8 cellular contexts compared by ENCODE assay signal in genomic region chr1:28248273-28249012, GRCh38. TPM values are rescaled to one million over a fixed set of nuclear protein-coding genes. Genes with fewer than 3 reads are reported as not detected.
DNase-seq lines count a peak whose midpoint lies in the region; ATAC-seq and TF ChIP-seq lines count a peak whose summit lies in the region.

No MANE protein-coding gene starts in this region.

- no peaks in the 10 kb centered on the region for H4K20me1 ChIP-seq in DND-41 (ENCODE audit: insufficient read depth, low read length)
- no peaks in the 10 kb centered on the region for H4K20me1 ChIP-seq in IMR-90 (ENCODE audit: insufficient read depth, low read length)

- ATAC-seq in DND-41 (ENCODE audit: insufficient read depth, low read depth): peak; percentile 39
- peak; percentile 53 for ATAC-seq in IMR-90 (ENCODE audit: low read depth)
- peak; percentile 39 for ATAC-seq in esophagus mucosa
- ATAC-seq in GM18873 (IDR thresholded peaks at IDR 0.05; ENCODE audit: low FRiP score, unreplicated experiment): no peak

- no peaks in the 10 kb centered on the region for H3K9me3 ChIP-seq in DND-41 (ENCODE audit: insufficient read depth, low read length, severe bottlenecking)
- no peaks in the 10 kb centered on the region for H3K9me3 ChIP-seq in IMR-90 (ENCODE audit: control insufficient read depth, insufficient read depth, low read length)
- H3K9me3 ChIP-seq in muscle layer of duodenum (ENCODE audit: control insufficient read depth in 1 of 2, low read length in 2 of 2): no peaks in the 10 kb centered on the region

- peak overlapping the region; percentile 86; the same call in 1 of the 3 replicates for H2BK15ac ChIP-seq in IMR-90 (ENCODE audit: low read depth, low read length)

- TF ChIP-seq CTCF in DND-41 (IDR thresholded peaks at IDR 0.05; ENCODE audit: borderline replicate concordance, extremely low read depth, low read length, poor library complexity, severe bottlenecking): peak; percentile 97
- TF ChIP-seq CTCF in IMR-90 (conservative IDR thresholded peaks at IDR 0.05; ENCODE audit: low read depth, low read length): peak; percentile 90

- H3K36me3 ChIP-seq in DND-41 (ENCODE audit: insufficient read depth, low read length) (no peaks in the 10 kb centered on the region), IMR-90 (ENCODE audit: control insufficient read depth, insufficient read depth, low read length) (no peaks in the 10 kb centered on the region), muscle layer of duodenum (ENCODE audit: control insufficient read depth in 1 of 2, insufficient read depth in 2 of 2, low read length in 2 of 2) (no peaks in the 10 kb centered on the region)

- peak overlapping the region; percentile 46; the same call in 1 of the 2 replicates for H3K56ac ChIP-seq in IMR-90 (ENCODE audit: extremely low read depth, insufficient read depth, low read length)

- H4K91ac ChIP-seq in IMR-90 (ENCODE audit: insufficient read depth, low read depth, low read length): peak overlapping the region; percentile 68

- intact Hi-C loops in IMR-90 (cut with micrococcal nuclease): loop anchor here (1.0 to 2.0 kb wide), 4 partner anchors 80 to 355 kb away; partner anchors contain the start of genes MED18 and PHACTR4

- peak overlapping the region; percentile 8; the same call in 1 of the 2 replicates for H2AK5ac ChIP-seq in IMR-90 (ENCODE audit: low read depth, low read length)

- H3K4ac ChIP-seq in IMR-90 (ENCODE audit: low read depth, low read length): peak overlapping the region; percentile 84

- H3K27ac ChIP-seq in DND-41 (ENCODE audit: low read length): peak overlapping the region; percentile 75
- H3K27ac ChIP-seq in IMR-90 (ENCODE audit: insufficient read depth, low read length): peak overlapping the region; percentile 68; the same call in 1 of the 2 replicates
- peak overlapping the region; percentile 88 for H3K27ac ChIP-seq in muscle layer of duodenum (ENCODE audit: low read length)

- no peaks in the 10 kb centered on the region; the same call in none of the 2 replicates for H3K9me1 ChIP-seq in IMR-90 (ENCODE audit: insufficient read depth, low read length)

- peak overlapping the region; percentile 56 for H3K18ac ChIP-seq in IMR-90 (ENCODE audit: low read depth, low read length)

- H2BK5ac ChIP-seq in IMR-90 (ENCODE audit: low read depth, low read length, poor library complexity, severe bottlenecking): peak overlapping the region; percentile 59

- POLR2A ChIA-PET in IMR-90 (lab: Charles Lee; ENCODE audit: unreplicated experiment): interaction anchor here (0.5 kb wide), 1 partner anchor 264 kb away, joined by 10 read pairs; no protein-coding TSS in a partner anchor

- H3K27me3 ChIP-seq in DND-41 (ENCODE audit: insufficient read depth, low read length, poor library complexity): no peaks in the 10 kb centered on the region
- no peaks in the 10 kb centered on the region; the same call in 1 of the 2 replicates for H3K27me3 ChIP-seq in IMR-90 (ENCODE audit: control insufficient read depth, insufficient read depth, low read length)
- no peaks in the 10 kb centered on the region for H3K27me3 ChIP-seq in muscle layer of duodenum (ENCODE audit: low read depth, low read length)

- TF ChIP-seq POLR2A in IMR-90 (IDR thresholded peaks at IDR 0.05; ENCODE audit: low read depth, low read length): no peak

- H3K4me2 ChIP-seq in DND-41 (ENCODE audit: insufficient read depth, low read length) (peak overlapping the region; percentile 65), IMR-90 (ENCODE audit: low read depth, low read length) (peak overlapping the region; percentile 76)

- no CpG with 5 or more reads among the region's 12 CpGs for WGBS in IMR-90 (ENCODE audit: extremely low coverage in 2 of 2, insufficient read length in 1 of 2), 2 experiments

- H3K4me1 ChIP-seq in DND-41 (ENCODE audit: insufficient read depth, low read length): peaks cover 43% of the 10 kb centered on the region
- H3K4me1 ChIP-seq in IMR-90 (ENCODE audit: control insufficient read depth, insufficient read depth, low read length): peaks cover 14% of the 10 kb centered on the region
- H3K4me1 ChIP-seq in muscle layer of duodenum (ENCODE audit: control insufficient read depth in 1 of 2, insufficient read depth in 2 of 2, low read length in 2 of 2): peaks cover 22 to 32% of the 10 kb centered on the region in 2 donors

- H3K4me3 ChIP-seq in DND-41 (ENCODE audit: low read depth in 1 of 2, low read length in 2 of 2) (peak overlapping the region in 1 of 2 experiments; percentile 44; a peak in 2 of 4 replicates), IMR-90 (ENCODE audit: insufficient read depth, low read depth, low read length) (peak overlapping the region; percentile 16; the same call in 1 of the 2 replicates), muscle layer of duodenum (ENCODE audit: low read depth in 1 of 2, low read length in 2 of 2) (peak overlapping the region; percentile 30 to 56)

- H3K9ac ChIP-seq in DND-41 (ENCODE audit: low read depth, low read length) (peak overlapping the region; percentile 57), IMR-90 (ENCODE audit: low read depth, low read length) (peak overlapping the region; percentile 54)

- peak overlapping the region; percentile 65; the same call in 1 of the 2 replicates for H3K14ac ChIP-seq in IMR-90 (replicated peaks; ENCODE audit: low read depth, low read length)

- in situ Hi-C loops in IMR-90 (cut with MboI; ENCODE audit: low sequenced_read_pairs): no loop called here

- peak overlapping the region; percentile 90 for H2BK20ac ChIP-seq in IMR-90 (ENCODE audit: low read depth, low read length)

- H4K5ac ChIP-seq in IMR-90 (ENCODE audit: low read depth, low read length): peak overlapping the region; percentile 66

- H3K79me1 ChIP-seq in IMR-90 (ENCODE audit: low read depth in 1 of 2, low read length in 2 of 2): peaks cover 0 to 18% of the 10 kb centered on the region in 2 experiments; a peak in 1 of 4 replicates

- no TSS peak for BruUV-seq in IMR-90 (replicated peaks; lab: Mats Ljungman, UMichigan)

- DNase-seq in DND-41 (peak; percentile 85), IMR-90 (peak; percentile 80), OCI-M1 (lab: John Stamatoyannopoulos, UW) (peak; percentile 95)
- peak; percentile 83 for DNase-seq in activated T-cell treated with anti-CD3 and anti-CD28 coated beads, Interleukin-2, amount 50 U/mL, for 1 hour
- peak; percentile 90 for DNase-seq in stimulated activated CD8-positive, alpha-beta memory T cell treated with anti-CD3 and anti-CD28 coated beads, Interleukin-4, amount 100 ng/mL, for 48 hours

- H3K23ac ChIP-seq in IMR-90 (ENCODE audit: low read depth, low read length): peak overlapping the region; percentile 29; the same call in 1 of the 2 replicates

- TF ChIP-seq RAD21 in IMR-90 (IDR thresholded peaks at IDR 0.05; ENCODE audit: low read length): peak; percentile 88

- peak overlapping the region; percentile 19 to 86; a peak in 3 of 4 replicates for H4K8ac ChIP-seq in IMR-90 (ENCODE audit: low read depth in 2 of 2, low read length in 2 of 2)

- dilution Hi-C loops in IMR-90 (cut with HindIII; ENCODE audit: low sequenced_read_pairs, unreplicated experiment): no loop called here

- peak overlapping the region; percentile 57 for H2AK9ac ChIP-seq in IMR-90 (replicated peaks; ENCODE audit: low read depth, low read length, poor library complexity)

- H3K79me2 ChIP-seq in DND-41 (ENCODE audit: insufficient read depth, low read length): peaks cover 6% of the 10 kb centered on the region

- peak overlapping the region; percentile 92 for H2BK120ac ChIP-seq in IMR-90 (ENCODE audit: low read depth, low read length)

- CTCF ChIA-PET in IMR-90 (lab: Yijun Ruan, JAX): interaction anchor here (0.6 to 2.2 kb wide), 15 partner anchors 10 to 429 kb away, joined by 3 to 15 read pairs (median 4); partner anchors contain the start of genes MED18 and TRNAU1AP

- H2AFZ ChIP-seq in DND-41 (ENCODE audit: low read depth, low read length) (peak overlapping the region; percentile 76), IMR-90 (replicated peaks; ENCODE audit: low read length, poor library complexity) (peak overlapping the region; percentile 93)

TF ChIP-seq in IMR-90, 13 proteins besides CTCF, POLR2A, EP300 and RAD21:
- TF ChIP-seq SMC3 (IDR thresholded peaks at IDR 0.05; ENCODE audit: low read depth, low read length) (peak; percentile 71), MAZ (IDR thresholded peaks at IDR 0.05; ENCODE audit: borderline replicate concordance, low read depth, low read length) (0 out of 2 replicates have a peak, but pooled peaks have one; percentile 4), FOS (IDR thresholded peaks at IDR 0.05; ENCODE audit: low read depth, low read length) (no peak)

RNA-seq across cellular contexts. Expression of gene SESN2, which starts 10.9 kb away (rescaled TPM):
- 8.1 and 10.2 TPM in 2 replicates for total RNA-seq in IMR-90 (2012; rRNA removed)
- polyA plus RNA-seq in IMR-90 (2012; rRNA removed): 20.9 and 21.7 TPM in 2 replicates
- polyA plus RNA-seq in IMR-90 (2012; cell fraction: cytosol; rRNA removed): 12.0 and 27.8 TPM in 2 replicates
- 32.4 and 50.9 TPM in 2 replicates for polyA plus RNA-seq in IMR-90 (2012; cell fraction: nucleus; rRNA removed; ENCODE audit: low replicate concordance)
- total RNA-seq in esophagus mucosa: 26.2 TPM

RNA-seq across cellular contexts. Expression of gene ATP5IF1, which starts 12.5 kb away (rescaled TPM):
- total RNA-seq in IMR-90 (2012; rRNA removed): 33.7 and 120 TPM in 2 replicates
- 105 and 143 TPM in 2 replicates for polyA plus RNA-seq in IMR-90 (2012; rRNA removed)
- polyA plus RNA-seq in IMR-90 (2012; cell fraction: cytosol; rRNA removed): 291 and 630 TPM in 2 replicates
- polyA plus RNA-seq in IMR-90 (2012; cell fraction: nucleus; rRNA removed; ENCODE audit: low replicate concordance): 54.6 and 152 TPM in 2 replicates
- total RNA-seq in esophagus mucosa: 119 TPM

RNA-seq across cellular contexts. Expression of gene DNAJC8, which starts 15.6 kb away (rescaled TPM):
- 53.6 and 70.5 TPM in 2 replicates for total RNA-seq in IMR-90 (2012; rRNA removed)
- polyA plus RNA-seq in IMR-90 (2012; rRNA removed): 77.0 and 81.0 TPM in 2 replicates
- polyA plus RNA-seq in IMR-90 (2012; cell fraction: cytosol; rRNA removed): 16.8 and 33.3 TPM in 2 replicates
- 9.8 and 42.2 TPM in 2 replicates for polyA plus RNA-seq in IMR-90 (2012; cell fraction: nucleus; rRNA removed; ENCODE audit: low replicate concordance)
- 45.8 TPM for total RNA-seq in esophagus mucosa
